In genomic region chr12:118327381-118327780, GRCh38 we compare ENCODE assay signal across 14 cellular contexts.
"Had no signal": no experiment of that assay in that cellular context is flagged by ENCODE, and none has a peak within 500 bp of the region (broad histone marks: within the 10 kb centered on the region; RNA-seq: fewer than 3 reads in every experiment).

No MANE protein-coding gene starts in this region.

- H3K27me3 ChIP-seq: breast epithelium, dorsolateral prefrontal cortex, hepatocyte had no signal

- H3K4me3 ChIP-seq: breast epithelium, dorsolateral prefrontal cortex, hepatocyte, prostate gland had no signal

- H3K4me1 ChIP-seq: breast epithelium, prostate gland had no signal

- H3K36me3 ChIP-seq: breast epithelium, prostate gland had no signal

- H3K27ac ChIP-seq: breast epithelium, dorsolateral prefrontal cortex, hepatocyte, prostate gland had no signal

- H3K4me2 ChIP-seq: hepatocyte had no signal

- H2AFZ ChIP-seq: hepatocyte had no signal

- DNase-seq: activated CD4-positive, alpha-beta T cell treated with anti-CD3 and anti-CD28 coated beads, Interleukin-2, amount 50 U/mL, for 4 hours; activated CD4-positive, CD25-positive, alpha-beta regulatory T cell treated with anti-CD3 and anti-CD28 coated beads, Interleukin-2, amount 50 U/mL, for 72 hours; activated naive CD4-positive, alpha-beta T cell treated with Interleukin-2 at 50 U/mL for 16 hours; aorta; cerebellar nuclear complex; dorsolateral prefrontal cortex; endodermal cell; left ventricle myocardium superior; natural killer cell; occipital lobe; right cardiac atrium had no signal

- H3K9me3 ChIP-seq: breast epithelium, prostate gland had no signal
